7 cellular contexts compared by ENCODE assay signal in the genomic region with DNA sequence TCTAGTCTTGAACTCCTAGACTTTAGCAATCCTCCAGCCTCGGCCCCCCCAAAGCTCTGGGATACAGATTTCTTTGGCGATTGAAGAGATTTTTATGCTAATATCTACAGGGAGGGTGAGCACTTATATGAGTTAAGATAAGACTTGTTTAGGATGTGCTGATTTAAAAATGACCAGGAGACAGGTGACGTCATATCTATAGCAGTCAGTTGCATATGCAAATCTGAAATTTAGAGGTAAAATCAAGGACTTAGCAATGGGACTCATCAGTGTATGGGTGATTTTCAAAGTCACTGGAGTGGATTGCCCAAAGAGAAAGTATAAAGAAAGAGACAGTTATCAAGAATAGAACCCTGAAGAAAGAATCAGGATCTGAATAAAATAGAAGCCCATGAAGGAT.
"Had no signal": no experiment of that assay in that cellular context is flagged by ENCODE, and none has a peak within 500 bp of the region (broad histone marks: within the 10 kb centered on the region; RNA-seq: fewer than 3 reads in every experiment).

No MANE protein-coding gene starts in this region.

- H3K27me3 Mint-ChIP-seq: IgD-negative memory B cell had no signal

- H3K4me1 Mint-ChIP-seq: IgD-negative memory B cell had no signal

- H3K36me3 Mint-ChIP-seq: IgD-negative memory B cell had no signal

- H3K4me2 ChIP-seq: KMS-11 had no signal

- H3K27ac Mint-ChIP-seq: IgD-negative memory B cell had no signal

- FAIRE-seq: HTR-8/SVneo had no signal

- H3K4me3 Mint-ChIP-seq: IgD-negative memory B cell had no signal

- H3K27ac ChIP-seq: HL-60, KMS-11 had no signal

- DNase-seq: IMR-90, KBM-7, KG1 had no signal

- H3K9ac ChIP-seq: KMS-11 had no signal
